21 cellular contexts compared by ENCODE assay signal in genomic region chr2:42602937-42603219, GRCh38. TPM values are rescaled to one million over a fixed set of nuclear protein-coding genes. Genes with fewer than 3 reads are reported as not detected.
DNase-seq lines count a peak whose midpoint lies in the region; ATAC-seq and TF ChIP-seq lines count a peak whose summit lies in the region.
"Had no signal": no experiment of that assay in that cellular context is flagged by ENCODE, and none has a peak within 500 bp of the region (broad histone marks: within the 10 kb centered on the region; RNA-seq: fewer than 3 reads in every experiment).

No MANE protein-coding gene starts in this region.

- H3K79me2 ChIP-seq in Karpas-422 (ENCODE audit: low read length) (peaks cover 74% of the 10 kb centered on the region), hepatocyte (peaks cover 61% of the 10 kb centered on the region)

- H3K9me2 ChIP-seq in Karpas-422 (replicated peaks; ENCODE audit: insufficient read depth, low read length): no peaks in the 10 kb centered on the region
- no peaks in the 10 kb centered on the region for H3K9me2 ChIP-seq in hepatocyte (replicated peaks; ENCODE audit: insufficient read depth)

- no peaks in the 10 kb centered on the region for H3K36me3 ChIP-seq in right atrium auricular region
- H3K36me3 ChIP-seq in Karpas-422 (ENCODE audit: insufficient read depth, low read length): peaks cover 12% of the 10 kb centered on the region
- no peaks in the 10 kb centered on the region for H3K36me3 ChIP-seq in hepatocyte (replicated peaks; ENCODE audit: insufficient read depth, low read depth)
- H3K36me3 ChIP-seq: Peyer's patch had no signal

- DNase-seq in Right ventricle myocardium superior (no peak), right atrium auricular region (ENCODE audit: low spot score) (no peak), Karpas-422 (no peak), hepatocyte (ENCODE audit: low spot score) (no peak), GM10248 (ENCODE audit: extremely low spot score) (no peak), HT-29 (ENCODE audit: low spot score) (no peak), OCI-M1 (lab: John Stamatoyannopoulos, UW) (no peak)
- DNase-seq: CD4-positive, CD25-positive, alpha-beta regulatory T cell; DMS53; GOT3; NCI-H1105; NCI-H146; NCI-H1930; NCI-H446 treated with DMSO at 0.1 percent for 48 hours; NCI-H526; Peyer's patch; T-cell had no signal

- CTCF ChIA-PET in GM10248 (lab: Yijun Ruan, JAX): interaction anchor here (0.8 to 1.2 kb wide), 2 partner anchors 10 to 12 kb away, joined by 3 to 4 read pairs; no protein-coding TSS in a partner anchor

- H3K4me2 ChIP-seq in Karpas-422 (ENCODE audit: low read depth, low read length, poor library complexity, severe bottlenecking) (no peak overlapping the region), hepatocyte (peak overlapping the region; percentile 2)
- H3K4me2 ChIP-seq: BLaER1 had no signal

- peaks cover 24% of the 10 kb centered on the region for H4K20me1 ChIP-seq in Karpas-422 (ENCODE audit: insufficient read depth, low read depth, low read length)
- H4K20me1 ChIP-seq in hepatocyte (ENCODE audit: insufficient read depth, poor library complexity, severe bottlenecking): peaks cover 3% of the 10 kb centered on the region
- H4K20me1 ChIP-seq: BLaER1 had no signal

- intact Hi-C loops in Right ventricle myocardium superior (cut with DNase I): no loop called here

- H3K9ac ChIP-seq in Karpas-422 (ENCODE audit: low read length): no peak overlapping the region
- H3K9ac ChIP-seq: BLaER1 had no signal

- ATAC-seq in Right ventricle myocardium superior (ENCODE audit: poor library complexity): peak; percentile 29
- ATAC-seq: HCT116, T-cell had no signal

- H3K9me3 ChIP-seq in right atrium auricular region: no peaks in the 10 kb centered on the region
- H3K9me3 ChIP-seq in Karpas-422 (ENCODE audit: low read length): no peaks in the 10 kb centered on the region
- no peaks in the 10 kb centered on the region for H3K9me3 ChIP-seq in hepatocyte (ENCODE audit: low read depth)
- H3K9me3 ChIP-seq: Peyer's patch had no signal

- 63% methylated on average over 2 of the region's 2 CpGs for WGBS in hepatocyte (ENCODE audit: low lambda C conversion rate, missing lambda C conversion rate)

- H3K27ac ChIP-seq in right atrium auricular region (no peak overlapping the region), Karpas-422 (ENCODE audit: low read length) (peak overlapping the region; percentile 7; the same call in 1 of the 2 replicates), hepatocyte (peak overlapping the region; percentile 21)
- H3K27ac ChIP-seq: BLaER1, HL-60, Peyer's patch had no signal

- H3K4me1 ChIP-seq in right atrium auricular region (no peaks in the 10 kb centered on the region), Karpas-422 (ENCODE audit: low read length) (peaks cover 27% of the 10 kb centered on the region), hepatocyte (ENCODE audit: insufficient read depth) (no peaks in the 10 kb centered on the region)
- H3K4me1 ChIP-seq: Peyer's patch had no signal

- H2AFZ ChIP-seq in Karpas-422 (ENCODE audit: low read length) (no peak overlapping the region), hepatocyte (no peak overlapping the region)

- TF ChIP-seq CTCF in right atrium auricular region (IDR thresholded peaks at IDR 0.05) (no peak), hepatocyte (IDR thresholded peaks at IDR 0.05; ENCODE audit: poor library complexity) (no peak), GM10248 (IDR thresholded peaks at IDR 0.05; ENCODE audit: control extremely low read depth, extremely low read depth, low read depth, missing control alignments) (no peak)

- H3K27me3 ChIP-seq in right atrium auricular region (no peaks in the 10 kb centered on the region), Karpas-422 (ENCODE audit: low read length) (no peaks in the 10 kb centered on the region), hepatocyte (no peaks in the 10 kb centered on the region)
- H3K27me3 ChIP-seq: BLaER1, Peyer's patch had no signal

- H3K4me3 ChIP-seq in right atrium auricular region (no peak overlapping the region), Karpas-422 (ENCODE audit: low read length) (no peak overlapping the region), hepatocyte (no peak overlapping the region)
- H3K4me3 ChIP-seq: BLaER1, GM12878, Peyer's patch had no signal

- POLR2A ChIA-PET in GM10248 (lab: Yijun Ruan, JAX): no interaction called here

RNA-seq across cellular contexts. Expression of gene MTA3, which starts 34.4 kb away (rescaled TPM):
- total RNA-seq in Right ventricle myocardium superior (25.6 TPM), right atrium auricular region (10 to 100 TPM; 12.9 to 18.5 TPM), hepatocyte (34.6 and 38.7 TPM in 2 replicates)
- total RNA-seq in Karpas-422 (2014; rRNA removed; shearing (Covaris generic); ENCODE audit: low replicate concordance): 97.9 and 149 TPM in 2 replicates
- polyA plus RNA-seq in hepatocyte: 36.1 and 44.3 TPM in 2 replicates
- 16.2 and 18.4 TPM in 2 replicates for total RNA-seq in HT-29 (2014; rRNA removed; shearing (Covaris generic))

Comparison
In these comparisons a context has a peak if more than half of its experiments do, and no peak if none do; other contexts are left out.
1. H3K27ac ChIP-seq: peak in Karpas-422 (single experiment) and hepatocyte (single experiment); none in right atrium auricular region (0 of 2).